Comparison of ENCODE assay signal across 10 cellular contexts in the genomic region with DNA sequence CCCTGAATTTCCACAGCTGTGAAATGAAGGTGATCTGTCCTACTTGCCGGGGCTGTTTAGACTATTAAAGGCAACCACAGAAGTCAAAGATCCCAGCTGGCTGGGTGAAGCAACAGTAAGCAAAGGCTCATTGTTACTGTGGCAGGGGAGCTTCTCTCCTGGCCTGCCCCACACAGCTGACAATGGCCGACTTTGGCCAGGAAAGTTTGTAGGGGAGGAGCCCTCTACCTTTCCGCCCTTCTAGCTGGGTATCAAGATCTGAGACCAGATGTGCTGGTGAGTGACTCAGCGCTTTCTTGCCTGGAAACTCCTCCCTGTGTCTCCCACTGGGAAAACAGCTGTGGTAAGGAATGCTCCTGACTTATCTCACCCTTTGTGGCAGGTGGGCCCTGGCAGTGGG.
A peak's percentile ranks its signal among the peaks of the same experiment; 100 is the strongest.
DNase-seq lines count a peak whose midpoint lies in the region; ATAC-seq and FAIRE-seq lines count a peak whose summit lies in the region.
"Had no signal": no experiment of that assay in that cellular context is flagged by ENCODE, and none has a peak within 500 bp of the region (broad histone marks: within the 10 kb centered on the region; RNA-seq: fewer than 3 reads in every experiment).

No MANE protein-coding gene starts in this region.

- peak; percentile 47 for DNase-seq in NOMO-1 treated with dmso at 0.1 percent for 144 hours (lab: John Stamatoyannopoulos, UW; ENCODE audit: unreplicated experiment)
- DNase-seq in NOMO-1 treated with DMSO at 0.1 percent for 48 hours (lab: John Stamatoyannopoulos, UW; ENCODE audit: unreplicated experiment): no peak
- peak; percentile 71 for DNase-seq in RPMI8226
- peak; percentile 88 for DNase-seq in glomerular visceral epithelial cell (ENCODE audit: extremely low spot score)
- DNase-seq in urothelium cell line (ENCODE audit: low spot score): peak; percentile 74
- no peak for DNase-seq in cortex of kidney (lab: John Stamatoyannopoulos, UW)
- DNase-seq in GM19239 (ENCODE audit: insufficient read length, low spot score): no peak
- DNase-seq: amygdala had no signal

- FAIRE-seq in urothelium cell line (lab: Jason Lieb, UNC) (peak; percentile 73), GM19239 (lab: Jason Lieb, UNC) (no peak)

- ATAC-seq in GM21526 (IDR thresholded peaks at IDR 0.05; ENCODE audit: low FRiP score, unreplicated experiment): no peak
- ATAC-seq: stimulated activated effector memory CD8-positive, alpha-beta T cell treated with anti-CD3 and anti-CD28 coated beads, Interleukin-12 subunit alpha, Interleukin-12 subunit beta, amount 100 ng/mL, for 72 hours had no signal

Comparison
In these comparisons a context has a peak if more than half of its experiments do, and no peak if none do; other contexts are left out.
1. DNase-seq: peak in NOMO-1 treated with dmso at 0.1 percent for 144 hours (single experiment), RPMI8226 (single experiment), glomerular visceral epithelial cell (single experiment) and urothelium cell line (single experiment); none in NOMO-1 treated with DMSO at 0.1 percent for 48 hours (single experiment), cortex of kidney (single experiment) and GM19239 (single experiment).